ENCODE assay signal across 8 cellular contexts in the genomic region with DNA sequence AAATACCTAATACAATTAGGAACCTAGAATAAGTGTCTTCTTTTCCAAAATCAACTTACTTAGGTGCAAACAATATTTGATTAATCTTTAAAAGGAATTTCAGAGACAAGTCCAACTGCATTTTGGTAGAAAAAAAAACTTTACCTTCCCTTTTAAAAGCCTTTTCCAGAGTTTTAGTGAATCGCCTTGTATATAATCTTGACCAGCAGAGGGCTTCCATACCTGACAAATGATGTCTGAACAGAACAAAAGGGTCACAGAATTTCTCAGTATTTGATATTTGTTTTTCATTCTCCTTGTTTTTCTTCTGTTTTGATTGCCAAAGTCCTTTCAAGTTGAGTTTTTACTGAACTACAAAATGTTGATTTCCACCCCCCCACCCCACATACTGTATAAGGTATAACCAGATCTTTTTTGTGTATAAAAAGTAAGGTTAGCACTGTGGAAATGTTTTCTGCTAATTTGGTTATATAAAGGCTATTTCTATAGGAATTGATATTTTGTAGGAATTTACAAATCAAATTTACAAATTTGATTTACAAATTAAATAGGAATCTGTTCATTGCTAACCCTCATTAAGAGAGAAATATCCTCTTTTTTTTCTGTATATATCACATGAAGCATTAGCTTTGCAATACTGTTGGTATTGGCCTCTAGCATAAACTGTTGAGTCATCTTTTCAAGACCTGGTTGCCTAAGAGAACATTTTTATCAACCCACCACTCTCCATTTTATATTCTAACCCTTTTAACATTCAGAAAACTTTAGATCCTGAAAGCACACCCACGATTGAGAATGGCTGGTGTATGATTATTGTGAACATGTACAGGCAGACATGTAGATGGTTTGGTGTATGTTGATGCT.
DNase-seq lines count a peak whose midpoint lies in the region; ATAC-seq, FAIRE-seq and TF ChIP-seq lines count a peak whose summit lies in the region.

No MANE protein-coding gene starts in this region.

- CTCF ChIA-PET in activated CD8-positive, alpha-beta memory T cell treated with anti-CD3 and anti-CD28 coated beads, Interleukin-2, amount 10 ng/mL, durations not matched to agents 7 days and 5 days (lab: Charles Lee) = no interaction called here

- no peak overlapping the region for H3K4me3 ChIP-seq in DND-41 (ENCODE audit: low read depth in 1 of 2, low read length in 2 of 2)
- no peak overlapping the region for H3K4me3 ChIP-seq in astrocyte (ENCODE audit: insufficient read depth, low read depth, low read length)
- no peak overlapping the region for H3K4me3 ChIP-seq in mesenchymal stem cell (ENCODE audit: insufficient read depth in 1 of 2, low read depth in 1 of 2, low read length in 2 of 2)

- H4K91ac ChIP-seq in mesenchymal stem cell (ENCODE audit: low read length) = no peak overlapping the region

- no peaks in the 10 kb centered on the region for H3K27me3 ChIP-seq in DND-41 (ENCODE audit: insufficient read depth, low read length, poor library complexity)
- no peaks in the 10 kb centered on the region for H3K27me3 ChIP-seq in astrocyte (ENCODE audit: insufficient read depth, low read length)
- no peaks in the 10 kb centered on the region for H3K27me3 ChIP-seq in mesenchymal stem cell (ENCODE audit: control insufficient read depth in 1 of 2, insufficient read depth in 1 of 2, low read length in 2 of 2)

- H3K79me2 ChIP-seq in DND-41 (ENCODE audit: insufficient read depth, low read length) (no peaks in the 10 kb centered on the region), astrocyte (ENCODE audit: insufficient read depth, low read length) (no peaks in the 10 kb centered on the region)

- FAIRE-seq in astrocyte (lab: Jason Lieb, UNC) = peak; percentile 71

- WGBS in mesenchymal stem cell = 43% methylated on average over 2 of the region's 2 CpGs

- H4K8ac ChIP-seq in mesenchymal stem cell (ENCODE audit: low read length) = no peak overlapping the region

- H3K4me3 Mint-ChIP-seq in astrocyte (ENCODE audit: unreplicated experiment) = no peak overlapping the region
- no peak overlapping the region for H3K4me3 Mint-ChIP-seq in activated CD8-positive, alpha-beta memory T cell treated with anti-CD3 and anti-CD28 coated beads, Interleukin-2, amount 10 ng/mL, durations not matched to agents 7 days and 5 days

- no peaks in the 10 kb centered on the region for H3K27me3 Mint-ChIP-seq in astrocyte (ENCODE audit: low read depth, unreplicated experiment)
- no peaks in the 10 kb centered on the region for H3K27me3 Mint-ChIP-seq in activated CD8-positive, alpha-beta memory T cell treated with anti-CD3 and anti-CD28 coated beads, Interleukin-2, amount 10 ng/mL, durations not matched to agents 7 days and 5 days

- peaks cover 26% of the 10 kb centered on the region for H3K4me1 Mint-ChIP-seq in astrocyte (ENCODE audit: low read depth, unreplicated experiment)
- H3K4me1 Mint-ChIP-seq in activated CD8-positive, alpha-beta memory T cell treated with anti-CD3 and anti-CD28 coated beads, Interleukin-2, amount 10 ng/mL, durations not matched to agents 7 days and 5 days = no peaks in the 10 kb centered on the region

- H2AFZ ChIP-seq in DND-41 (ENCODE audit: low read depth, low read length) = no peak overlapping the region
- no peak overlapping the region for H2AFZ ChIP-seq in astrocyte (ENCODE audit: low read depth, low read length)
- no peak overlapping the region for H2AFZ ChIP-seq in mesenchymal stem cell (ENCODE audit: low read depth, low read length)

- no peaks in the 10 kb centered on the region for H3K36me3 Mint-ChIP-seq in astrocyte (ENCODE audit: low read depth, unreplicated experiment)
- no peaks in the 10 kb centered on the region for H3K36me3 Mint-ChIP-seq in activated CD8-positive, alpha-beta memory T cell treated with anti-CD3 and anti-CD28 coated beads, Interleukin-2, amount 10 ng/mL, durations not matched to agents 7 days and 5 days

- H3K79me1 ChIP-seq in mesenchymal stem cell (replicated peaks; ENCODE audit: low read length, poor library complexity, severe bottlenecking) = no peaks in the 10 kb centered on the region

- no peaks in the 10 kb centered on the region for H3K36me3 ChIP-seq in DND-41 (ENCODE audit: insufficient read depth, low read length)
- H3K36me3 ChIP-seq in astrocyte (ENCODE audit: insufficient read depth, low read length) = no peaks in the 10 kb centered on the region
- H3K36me3 ChIP-seq in mesenchymal stem cell (ENCODE audit: control insufficient read depth in 1 of 2, insufficient read depth in 2 of 2, low read depth in 1 of 2, low read length in 2 of 2) = no peaks in the 10 kb centered on the region

- H2BK15ac ChIP-seq in mesenchymal stem cell (ENCODE audit: low read depth, poor library complexity, severe bottlenecking) = no peak overlapping the region

- H2AK5ac ChIP-seq in mesenchymal stem cell (ENCODE audit: low read length, severe bottlenecking) = no peak overlapping the region

- no peak overlapping the region for H3K14ac ChIP-seq in mesenchymal stem cell (ENCODE audit: low read length in 2 of 2)

- no peak for DNase-seq in DND-41
- DNase-seq in astrocyte (ENCODE audit: low read depth) = peak; percentile 18
- peak; percentile 45 for DNase-seq in mesenchymal stem cell
- DNase-seq in cerebellar nuclear complex (lab: John Stamatoyannopoulos, UW) = no peak
- no peak for DNase-seq in activated CD4-positive, CD25-positive, alpha-beta regulatory T cell treated with anti-CD3 and anti-CD28 coated beads, Interleukin-2, amount 50 U/mL, for 72 hours
- DNase-seq in activated CD8-positive, alpha-beta memory T cell treated with anti-CD3 and anti-CD28 coated beads, Interleukin-2, amount 10 ng/mL, durations not matched to agents 7 days and 5 days = no peak

- H3K9ac ChIP-seq in DND-41 (ENCODE audit: low read depth, low read length) (no peak overlapping the region), astrocyte (ENCODE audit: low read length) (no peak overlapping the region), mesenchymal stem cell (ENCODE audit: low read length) (no peak overlapping the region)

- H3K4ac ChIP-seq in mesenchymal stem cell (ENCODE audit: low read depth in 1 of 2, low read length in 2 of 2) = no peak overlapping the region

- no peaks in the 10 kb centered on the region for H4K20me1 ChIP-seq in DND-41 (ENCODE audit: insufficient read depth, low read length)
- no peaks in the 10 kb centered on the region for H4K20me1 ChIP-seq in astrocyte (ENCODE audit: insufficient read depth, low read length)

- no peaks in the 10 kb centered on the region for H3K9me3 ChIP-seq in DND-41 (ENCODE audit: insufficient read depth, low read length, severe bottlenecking)
- no peaks in the 10 kb centered on the region for H3K9me3 ChIP-seq in astrocyte (ENCODE audit: insufficient read depth, low read depth, low read length)
- no peaks in the 10 kb centered on the region for H3K9me3 ChIP-seq in mesenchymal stem cell (ENCODE audit: control insufficient read depth, low read length)

- no peaks in the 10 kb centered on the region for H3K9me3 Mint-ChIP-seq in astrocyte (ENCODE audit: unreplicated experiment)
- H3K9me3 Mint-ChIP-seq in activated CD8-positive, alpha-beta memory T cell treated with anti-CD3 and anti-CD28 coated beads, Interleukin-2, amount 10 ng/mL, durations not matched to agents 7 days and 5 days (ENCODE audit: low read depth) = no peaks in the 10 kb centered on the region

- no peaks in the 10 kb centered on the region for H3K4me1 ChIP-seq in DND-41 (ENCODE audit: insufficient read depth, low read length)
- no peaks in the 10 kb centered on the region for H3K4me1 ChIP-seq in astrocyte (ENCODE audit: insufficient read depth, low read length)
- H3K4me1 ChIP-seq in mesenchymal stem cell (ENCODE audit: control insufficient read depth, insufficient read depth, low read depth, low read length) = no peaks in the 10 kb centered on the region

- H2BK12ac ChIP-seq in mesenchymal stem cell (ENCODE audit: low read length in 2 of 2) = no peak overlapping the region

- ATAC-seq in DND-41 (ENCODE audit: insufficient read depth, low read depth) (no peak), HG03159 (IDR thresholded peaks at IDR 0.05; ENCODE audit: unreplicated experiment) (peak; percentile 63), GM21619 (IDR thresholded peaks at IDR 0.05; ENCODE audit: unreplicated experiment) (no peak)
- no peak for ATAC-seq in activated CD8-positive, alpha-beta memory T cell treated with anti-CD3 and anti-CD28 coated beads, Interleukin-2, amount 10 ng/mL, durations not matched to agents 7 days and 5 days

- TF ChIP-seq CTCF in DND-41 (IDR thresholded peaks at IDR 0.05; ENCODE audit: borderline replicate concordance, extremely low read depth, low read length, poor library complexity, severe bottlenecking) (peak; percentile 42), astrocyte (IDR thresholded peaks at IDR 0.05; ENCODE audit: insufficient read depth, low read depth, low read length) (peak; percentile 64)

- no peak overlapping the region for H2BK5ac ChIP-seq in mesenchymal stem cell (ENCODE audit: low read depth, low read length, poor library complexity, severe bottlenecking)

- H3K4me2 ChIP-seq in DND-41 (ENCODE audit: insufficient read depth, low read length) = no peak overlapping the region
- H3K4me2 ChIP-seq in astrocyte (ENCODE audit: low read length) = no peak overlapping the region
- H3K4me2 ChIP-seq in mesenchymal stem cell (ENCODE audit: low read length, poor library complexity, severe bottlenecking) = no peak overlapping the region

- no peak overlapping the region for H3K27ac Mint-ChIP-seq in astrocyte (ENCODE audit: unreplicated experiment)
- no peak overlapping the region for H3K27ac Mint-ChIP-seq in activated CD8-positive, alpha-beta memory T cell treated with anti-CD3 and anti-CD28 coated beads, Interleukin-2, amount 10 ng/mL, durations not matched to agents 7 days and 5 days

- no peak overlapping the region for H3K23ac ChIP-seq in mesenchymal stem cell (ENCODE audit: low read length in 2 of 2)

- H2BK120ac ChIP-seq in mesenchymal stem cell (ENCODE audit: low read depth, low read length) = no peak overlapping the region

- H3K27ac ChIP-seq in DND-41 (ENCODE audit: low read length) (no peak overlapping the region), astrocyte (ENCODE audit: low read depth, low read length) (no peak overlapping the region), mesenchymal stem cell (ENCODE audit: low read length, poor library complexity, severe bottlenecking) (no peak overlapping the region)

- H3K18ac ChIP-seq in mesenchymal stem cell (ENCODE audit: low read depth in 1 of 2, low read length in 2 of 2) = no peak overlapping the region

Comparison
In these comparisons a context has a peak if more than half of its experiments do, and no peak if none do; other contexts are left out.
1. DNase-seq: peak in astrocyte (single experiment) and mesenchymal stem cell (single experiment); none in DND-41 (single experiment), cerebellar nuclear complex (0 of 2), activated CD4-positive, CD25-positive, alpha-beta regulatory T cell treated with anti-CD3 and anti-CD28 coated beads, Interleukin-2, amount 50 U/mL, for 72 hours (single experiment) and activated CD8-positive, alpha-beta memory T cell treated with anti-CD3 and anti-CD28 coated beads, Interleukin-2, amount 10 ng/mL, durations not matched to agents 7 days and 5 days (single experiment).